8 cellular contexts compared by ENCODE assay signal in the genomic region with DNA sequence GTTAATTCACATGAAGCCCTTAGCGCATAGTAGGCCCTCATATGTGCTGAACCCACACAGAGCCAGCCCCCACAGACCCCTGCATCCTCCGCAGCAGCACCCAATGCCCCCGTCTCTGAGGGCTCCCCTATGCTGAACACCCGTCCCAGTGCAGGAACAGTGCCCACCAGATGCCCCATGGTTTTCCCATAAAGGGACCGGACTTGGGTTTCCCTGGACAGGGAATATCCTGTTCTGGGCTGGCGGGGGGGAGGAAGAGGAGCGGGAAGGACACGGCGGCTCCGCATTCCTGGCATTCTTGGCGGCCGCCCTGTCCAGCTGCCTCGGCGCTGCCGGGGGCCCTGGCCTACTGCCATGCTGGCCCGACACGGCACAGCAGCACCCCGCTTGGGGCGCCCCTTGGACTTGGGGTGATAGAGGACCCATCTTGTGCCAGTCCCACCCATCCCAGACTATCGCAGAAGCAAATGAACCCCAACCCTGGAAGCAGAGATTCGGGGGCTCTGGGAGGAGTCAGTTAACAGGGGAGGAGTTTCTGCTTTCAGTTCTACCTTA. TPM values are rescaled to one million over a fixed set of nuclear protein-coding genes. Genes with fewer than 3 reads are reported as not detected.
DNase-seq lines count a peak whose midpoint lies in the region; ATAC-seq and TF ChIP-seq lines count a peak whose summit lies in the region.

No MANE protein-coding gene starts in this region.

- TF ChIP-seq CTCF in Calu3 (IDR thresholded peaks at IDR 0.05; ENCODE audit: unreplicated experiment) (no peak), cardiac muscle cell (IDR thresholded peaks at IDR 0.05; ENCODE audit: low read depth, low read length) (no peak)

- H3K4me1 ChIP-seq in cardiac muscle cell (ENCODE audit: low read depth), result peaks cover 26% of the 10 kb centered on the region

- intact Hi-C loops in Calu3 (cut with micrococcal nuclease; ENCODE audit: unreplicated experiment) (loop anchor here (5.0 to 10.0 kb wide), 2 partner anchors 36 to 69 kb away; partner anchors contain the start of gene PDGFB), posterior vena cava (cut with DNase I) (no loop called here)

- no peaks in the 10 kb centered on the region for H3K9me3 Mint-ChIP-seq in Calu3 (ENCODE audit: low read depth, unreplicated experiment)

- peak overlapping the region; percentile 36 for H3K4me3 Mint-ChIP-seq in Calu3 (ENCODE audit: low read depth, unreplicated experiment)

- CTCF ChIA-PET in Calu3 (lab: Charles Lee), result interaction anchor here (0.6 to 1.4 kb wide), 3 partner anchors 12 to 445 kb away, joined by 3 to 12 read pairs (median 3); no protein-coding TSS in a partner anchor

- H3K4me3 ChIP-seq in cardiac muscle cell, result no peak overlapping the region

- H3K27ac Mint-ChIP-seq in Calu3 (ENCODE audit: unreplicated experiment), result peak overlapping the region; percentile 98

- H3K36me3 ChIP-seq in cardiac muscle cell, result no peaks in the 10 kb centered on the region

- H3K36me3 Mint-ChIP-seq in Calu3 (ENCODE audit: insufficient read depth, unreplicated experiment), result peaks cover 25% of the 10 kb centered on the region

- H3K27me3 Mint-ChIP-seq in Calu3 (ENCODE audit: unreplicated experiment), result no peaks in the 10 kb centered on the region

- H3K27me3 ChIP-seq in cardiac muscle cell, result no peaks in the 10 kb centered on the region

- H3K4me1 Mint-ChIP-seq in Calu3 (ENCODE audit: low read depth, unreplicated experiment), result peaks cover 59% of the 10 kb centered on the region

- ATAC-seq in HG02571 (IDR thresholded peaks at IDR 0.05; ENCODE audit: unreplicated experiment), result no peak

- no TSS peak for BruUV-seq in Calu3 (replicated peaks; lab: Mats Ljungman, UMichigan)

- H3K9me3 ChIP-seq in cardiac muscle cell (ENCODE audit: low read depth), result no peaks in the 10 kb centered on the region

- H3K27ac ChIP-seq in cardiac muscle cell, result peak overlapping the region; percentile 64

- DNase-seq in Calu3 (peak; percentile 79), SW480 (ENCODE audit: low spot score) (peak; percentile 70), cardiac muscle cell (ENCODE audit: low read depth in 1 of 2, low spot score in 1 of 2) (peak; percentile 81 to 88), posterior vena cava (ENCODE audit: low spot score) (peak; percentile 88), middle frontal gyrus (ENCODE audit: extremely low spot score, low spot score) (no peak), SIG-M5 treated with dmso at 0.1 percent for 504 hours (lab: John Stamatoyannopoulos, UW; ENCODE audit: unreplicated experiment) (no peak)
- DNase-seq in activated naive CD4-positive, alpha-beta T cell treated with anti-CD3 and anti-CD28 coated beads, Interleukin-2, amount 50 U/mL, for 16 hours, result no peak

RNA-seq across cellular contexts. Expression of gene CBX7, which starts 23.7 kb away (rescaled TPM):
- 10.5 and 11.8 TPM in 2 replicates for total RNA-seq in Calu3 (2022)
- 8.9 and 31.3 TPM in 2 replicates for total RNA-seq in cardiac muscle cell
- 10.2 and 10.9 TPM in 2 replicates for polyA plus RNA-seq in cardiac muscle cell
- total RNA-seq in posterior vena cava, result 10 to 100 TPM; 50.2 to 55.8 TPM

Comparison
In these comparisons a context has a peak if more than half of its experiments do, and no peak if none do; other contexts are left out.
1. DNase-seq: peak in Calu3 (single experiment), SW480 (single experiment), cardiac muscle cell (2 of 2) and posterior vena cava (single experiment); none in middle frontal gyrus (single experiment), activated naive CD4-positive, alpha-beta T cell treated with anti-CD3 and anti-CD28 coated beads, Interleukin-2, amount 50 U/mL, for 16 hours (single experiment) and SIG-M5 treated with dmso at 0.1 percent for 504 hours (single experiment).